Comparison of ENCODE assay signal across 18 cellular contexts in genomic region chr6:96104910-96105309, GRCh38.
DNase-seq lines count a peak whose midpoint lies in the region; ATAC-seq, FAIRE-seq and TF ChIP-seq lines count a peak whose summit lies in the region.
"Had no signal": no experiment of that assay in that cellular context is flagged by ENCODE, and none has a peak within 500 bp of the region (broad histone marks: within the 10 kb centered on the region; RNA-seq: fewer than 3 reads in every experiment).

No MANE protein-coding gene starts in this region.

- H3K79me2 ChIP-seq in mammary epithelial cell (ENCODE audit: insufficient read depth, low read length): no peaks in the 10 kb centered on the region
- no peaks in the 10 kb centered on the region for H3K79me2 ChIP-seq in keratinocyte (ENCODE audit: control insufficient read depth, insufficient read depth, low read length)

- H3K36me3 Mint-ChIP-seq in MCF 10A (ENCODE audit: insufficient read depth, unreplicated experiment) (no peaks in the 10 kb centered on the region), WTC11 (no peaks in the 10 kb centered on the region)
- H3K36me3 Mint-ChIP-seq in effector memory CD8-positive, alpha-beta T cell (ENCODE audit: insufficient read depth): no peaks in the 10 kb centered on the region
- H3K36me3 Mint-ChIP-seq: CD4-positive, CD25-positive, alpha-beta regulatory T cell had no signal

- H3K4me3 Mint-ChIP-seq in MCF 10A (ENCODE audit: unreplicated experiment) (no peak overlapping the region), WTC11 (no peak overlapping the region)
- H3K4me3 Mint-ChIP-seq in effector memory CD8-positive, alpha-beta T cell: no peak overlapping the region
- H3K4me3 Mint-ChIP-seq: CD4-positive, CD25-positive, alpha-beta regulatory T cell; HFFc6 had no signal

- POLR2A ChIA-PET in MCF 10A (lab: Yijun Ruan, JAX): no interaction called here
- POLR2A ChIA-PET in WTC11 (lab: Charles Lee): no interaction called here

- in situ Hi-C loops in mammary epithelial cell (cut with MboI; ENCODE audit: low sequenced_read_pairs in 2 of 2): no loop called here
- in situ Hi-C loops in gastrocnemius medialis (cut with MboI; ENCODE audit: low sequenced_read_pairs in 4 of 4): no loop called here

- TF ChIP-seq POLR2A in gastrocnemius medialis (IDR thresholded peaks at IDR 0.05): no peak

- H3K27me3 ChIP-seq in mammary epithelial cell (ENCODE audit: insufficient read depth, low read length) (no peaks in the 10 kb centered on the region), keratinocyte (ENCODE audit: control insufficient read depth, extremely low read depth, insufficient read depth, low read length) (no peaks in the 10 kb centered on the region), gastrocnemius medialis (no peaks in the 10 kb centered on the region)
- H3K27me3 ChIP-seq: BLaER1 treated with 17β-estradiol and CSF1 and Interleukin-3, amounts not matched to agents 10 nM and 100 nM had no signal

- peak; percentile 57 for DNase-seq in mammary epithelial cell
- DNase-seq in MCF 10A (ENCODE audit: unreplicated experiment): no peak
- DNase-seq in WTC11 (ENCODE audit: low spot score): no peak
- peak; percentile 9 for DNase-seq in keratinocyte (ENCODE audit: low read depth, low spot score)
- DNase-seq in effector memory CD8-positive, alpha-beta T cell: no peak
- no peak for DNase-seq in gastrocnemius medialis
- no peak for DNase-seq in midbrain (lab: John Stamatoyannopoulos, UW)
- DNase-seq: 8988T; ACHN; CD4-positive, CD25-positive, alpha-beta regulatory T cell; DMS53; GF-D8; HCEC 1CT; HFFc6 had no signal

- H3K27me3 Mint-ChIP-seq in MCF 10A (ENCODE audit: insufficient read depth, unreplicated experiment) (no peaks in the 10 kb centered on the region), WTC11 (ENCODE audit: low read depth) (no peaks in the 10 kb centered on the region)
- no peaks in the 10 kb centered on the region for H3K27me3 Mint-ChIP-seq in effector memory CD8-positive, alpha-beta T cell
- H3K27me3 Mint-ChIP-seq: CD4-positive, CD25-positive, alpha-beta regulatory T cell had no signal

- no peaks in the 10 kb centered on the region for H3K36me3 ChIP-seq in mammary epithelial cell (ENCODE audit: insufficient read depth, low read length)
- no peaks in the 10 kb centered on the region for H3K36me3 ChIP-seq in keratinocyte (ENCODE audit: control insufficient read depth in 2 of 2, extremely low read depth in 1 of 2, insufficient read depth in 2 of 2, low read length in 2 of 2)
- H3K36me3 ChIP-seq in gastrocnemius medialis: no peaks in the 10 kb centered on the region
- H3K36me3 ChIP-seq: BLaER1 treated with 17β-estradiol and CSF1 and Interleukin-3, amounts not matched to agents 10 nM and 100 nM had no signal

- H3K27ac Mint-ChIP-seq in MCF 10A (ENCODE audit: low read depth, unreplicated experiment) (no peak overlapping the region), WTC11 (peak overlapping the region; percentile 24; the same call in 1 of the 2 replicates)
- no peak overlapping the region for H3K27ac Mint-ChIP-seq in effector memory CD8-positive, alpha-beta T cell
- H3K27ac Mint-ChIP-seq: CD4-positive, CD25-positive, alpha-beta regulatory T cell; HFFc6 had no signal

- H3K9me1 ChIP-seq in keratinocyte (ENCODE audit: control insufficient read depth, extremely low read depth, insufficient read depth, low read length): no peaks in the 10 kb centered on the region

- dilution Hi-C loops in mammary epithelial cell (cut with HindIII; ENCODE audit: low sequenced_read_pairs) (no loop called here), keratinocyte (cut with MboI; ENCODE audit: extremely low pct_ligation_motif_present, low sequenced_read_pairs) (no loop called here)

- CTCF ChIA-PET in mammary epithelial cell (lab: Charles Lee; ENCODE audit: low non-redundant PET): interaction anchor here (0.7 kb wide), 1 partner anchor 971 kb away, joined by 5 read pairs; no protein-coding TSS in a partner anchor
- CTCF ChIA-PET in MCF 10A (lab: Yijun Ruan, JAX): no interaction called here
- CTCF ChIA-PET in WTC11 (lab: Charles Lee): no interaction called here

- H3K4me1 ChIP-seq in mammary epithelial cell (ENCODE audit: insufficient read depth, low read length) (no peaks in the 10 kb centered on the region), keratinocyte (ENCODE audit: control insufficient read depth, extremely low read depth, insufficient read depth, low read length) (peaks cover 5% of the 10 kb centered on the region), gastrocnemius medialis (no peaks in the 10 kb centered on the region)
- H3K4me1 ChIP-seq: BLaER1 treated with 17β-estradiol and CSF1 and Interleukin-3, amounts not matched to agents 10 nM and 100 nM had no signal

- no peak for TF ChIP-seq CTCF in mammary epithelial cell (conservative IDR thresholded peaks at IDR 0.05 in 1 of 2, IDR thresholded peaks at IDR 0.05 in 1 of 2; ENCODE audit: extremely low read depth in 1 of 2, insufficient read depth in 1 of 2, low read depth in 1 of 2, low read length in 2 of 2)
- TF ChIP-seq CTCF in MCF 10A (IDR thresholded peaks at IDR 0.05; ENCODE audit: unreplicated experiment): no peak
- TF ChIP-seq CTCF in WTC11 (IDR thresholded peaks at IDR 0.05): no peak
- TF ChIP-seq CTCF in keratinocyte (optimal IDR thresholded peaks at IDR 0.05 in 1 of 3, IDR thresholded peaks at IDR 0.05 in 1 of 3, conservative IDR thresholded peaks at IDR 0.05 in 1 of 3; ENCODE audit: extremely low read depth in 1 of 3, insufficient read depth in 2 of 3, low read length in 3 of 3): no peak
- no peak for TF ChIP-seq CTCF in gastrocnemius medialis (IDR thresholded peaks at IDR 0.05 in 4 of 5, conservative IDR thresholded peaks at IDR 0.05 in 1 of 5)

- FAIRE-seq in keratinocyte (lab: Jason Lieb, UNC): no peak
- FAIRE-seq: GM19239 had no signal

- H4K20me1 ChIP-seq in mammary epithelial cell (ENCODE audit: insufficient read depth, low read length) (no peaks in the 10 kb centered on the region), keratinocyte (ENCODE audit: control insufficient read depth, extremely low read depth, insufficient read depth, low read length) (no peaks in the 10 kb centered on the region)
- H4K20me1 ChIP-seq: BLaER1 treated with 17β-estradiol and CSF1 and Interleukin-3, amounts not matched to agents 10 nM and 100 nM had no signal

- H3K4me3 ChIP-seq in mammary epithelial cell (replicated peaks in 1 of 3; ENCODE audit: insufficient read depth in 1 of 3, low read depth in 2 of 3, low read length in 3 of 3): no peak overlapping the region
- H3K4me3 ChIP-seq in keratinocyte (ENCODE audit: control insufficient read depth in 2 of 3, extremely low read depth in 1 of 3, insufficient read depth in 2 of 3, low read depth in 1 of 3, low read length in 3 of 3): no peak overlapping the region
- no peak overlapping the region for H3K4me3 ChIP-seq in gastrocnemius medialis
- H3K4me3 ChIP-seq: BLaER1 treated with 17β-estradiol and CSF1 and Interleukin-3, amounts not matched to agents 10 nM and 100 nM had no signal

- H3K9me3 Mint-ChIP-seq in MCF 10A (ENCODE audit: unreplicated experiment): no peaks in the 10 kb centered on the region
- H3K9me3 Mint-ChIP-seq in WTC11: no peaks in the 10 kb centered on the region
- peaks cover 1 to 3% of the 10 kb centered on the region in 2 donors for H3K9me3 Mint-ChIP-seq in effector memory CD8-positive, alpha-beta T cell

- H3K27ac ChIP-seq in mammary epithelial cell (ENCODE audit: insufficient read depth, low read depth, low read length): no peak overlapping the region
- peak overlapping the region; percentile 42 for H3K27ac ChIP-seq in keratinocyte (ENCODE audit: control insufficient read depth, insufficient read depth, low read length)
- H3K27ac ChIP-seq in gastrocnemius medialis: no peak overlapping the region
- H3K27ac ChIP-seq: BLaER1 treated with 17β-estradiol and CSF1 and Interleukin-3, amounts not matched to agents 10 nM and 100 nM; HL-60 had no signal

- H2AFZ ChIP-seq in mammary epithelial cell (ENCODE audit: low read depth, low read length) (no peak overlapping the region), keratinocyte (ENCODE audit: control insufficient read depth, low read length) (no peak overlapping the region)

- BruUV-seq in mammary epithelial cell (replicated peaks; lab: Mats Ljungman, UMichigan) (no TSS peak), MCF 10A (replicated peaks; lab: Mats Ljungman, UMichigan) (no TSS peak)

- intact Hi-C loops in mammary epithelial cell (cut with micrococcal nuclease) (no loop called here), MCF 10A (cut with micrococcal nuclease) (no loop called here), gastrocnemius medialis (cut with DNase I; ENCODE audit: low total_unique reads) (no loop called here)

- H3K4me2 ChIP-seq in mammary epithelial cell (ENCODE audit: insufficient read depth, low read depth, low read length) (peak overlapping the region; percentile 23), keratinocyte (ENCODE audit: control insufficient read depth, extremely low read depth, insufficient read depth, low read depth, low read length) (peak overlapping the region; percentile 19)
- H3K4me2 ChIP-seq: BLaER1 treated with 17β-estradiol and CSF1 and Interleukin-3, amounts not matched to agents 10 nM and 100 nM had no signal

- H3K4me1 Mint-ChIP-seq in MCF 10A (ENCODE audit: insufficient read depth, unreplicated experiment): no peaks in the 10 kb centered on the region
- H3K4me1 Mint-ChIP-seq in WTC11: peaks cover 4% of the 10 kb centered on the region
- no peaks in the 10 kb centered on the region for H3K4me1 Mint-ChIP-seq in effector memory CD8-positive, alpha-beta T cell (ENCODE audit: low read depth in 2 of 2)
- H3K4me1 Mint-ChIP-seq: CD4-positive, CD25-positive, alpha-beta regulatory T cell had no signal

- ATAC-seq in WTC11 (no peak), GM21717 (IDR thresholded peaks at IDR 0.05; ENCODE audit: unreplicated experiment) (no peak), gastrocnemius medialis (no peak)
- ATAC-seq in effector memory CD8-positive, alpha-beta T cell (replicated peaks): no peak

- 6% methylated on average over 4 of the region's 4 CpGs for WGBS in mammary epithelial cell (ENCODE audit: low coverage, missing lambda C conversion rate)

- H3K9ac ChIP-seq in mammary epithelial cell (ENCODE audit: insufficient read depth, low read length) (no peak overlapping the region), keratinocyte (ENCODE audit: control insufficient read depth, extremely low read depth, insufficient read depth, low read length) (no peak overlapping the region)
- H3K9ac ChIP-seq: BLaER1 treated with 17β-estradiol and CSF1 and Interleukin-3, amounts not matched to agents 10 nM and 100 nM had no signal

- H3K9me3 ChIP-seq in mammary epithelial cell (replicated peaks; ENCODE audit: insufficient read depth, low read length) (no peaks in the 10 kb centered on the region), keratinocyte (ENCODE audit: control insufficient read depth, low read depth, low read length) (no peaks in the 10 kb centered on the region), gastrocnemius medialis (no peaks in the 10 kb centered on the region)
- H3K9me3 ChIP-seq: BLaER1 treated with 17β-estradiol and CSF1 and Interleukin-3, amounts not matched to agents 10 nM and 100 nM had no signal

TF ChIP-seq in WTC11, 78 proteins besides CTCF, POLR2A, EP300 and RAD21 (continues in another document):
- TF ChIP-seq ESRRA (CRISPR knock-in tag; IDR thresholded peaks at IDR 0.05; ENCODE audit: borderline replicate concordance) (no peak), CREB1 (CRISPR knock-in tag; IDR thresholded peaks at IDR 0.05) (no peak)

Comparison
In these comparisons a context has a peak if more than half of its experiments do, and no peak if none do; other contexts are left out.
1. DNase-seq: peak in mammary epithelial cell (single experiment) and keratinocyte (single experiment); none in MCF 10A (single experiment), WTC11 (single experiment), effector memory CD8-positive, alpha-beta T cell (0 of 3), gastrocnemius medialis (0 of 2) and midbrain (single experiment).